ENCODE assay signal across 1 cellular context in the genomic region with DNA sequence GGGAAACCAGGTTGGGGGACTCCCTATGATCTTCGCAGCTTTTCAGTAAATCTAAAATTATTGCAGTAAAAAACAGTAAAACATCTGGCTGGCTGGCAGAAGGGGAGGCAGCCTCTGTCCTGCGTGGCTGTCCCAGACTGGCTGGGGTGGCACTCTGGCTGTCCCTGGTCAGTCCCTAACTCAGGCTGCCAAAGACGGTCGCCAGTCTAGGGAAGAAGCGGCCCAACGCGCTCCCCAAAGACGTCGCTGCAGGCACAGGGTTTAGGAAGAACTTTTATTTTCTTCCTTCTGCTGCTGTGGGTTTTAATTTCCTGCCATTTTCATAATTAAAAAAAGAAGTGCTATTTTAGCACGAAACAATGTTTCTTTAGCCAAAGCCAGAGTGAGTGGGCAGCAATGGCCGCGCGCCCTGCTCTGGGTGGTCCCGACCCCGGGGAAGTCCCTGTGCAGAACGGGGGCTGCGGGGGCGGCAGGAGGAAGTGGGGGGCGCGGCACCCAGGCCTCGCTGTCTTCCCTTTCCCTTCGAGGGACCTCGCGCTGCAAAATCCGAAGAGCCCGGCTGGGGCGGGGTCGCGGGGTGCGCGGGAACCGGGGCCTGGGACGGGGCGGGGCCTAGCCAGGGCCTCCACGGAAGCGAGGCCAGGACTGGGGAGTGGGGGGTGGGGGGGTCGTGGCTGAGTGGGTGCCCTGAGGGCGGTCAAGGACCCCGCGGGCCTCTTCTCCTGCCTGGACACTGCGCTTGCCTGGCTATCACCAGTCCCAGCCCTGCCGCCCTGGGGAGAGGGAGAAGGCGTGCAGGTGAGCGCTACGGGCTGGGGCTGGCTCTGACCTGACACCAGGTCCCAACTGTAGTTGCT.
TF ChIP-seq lines count a peak whose summit lies in the region.

No MANE protein-coding gene starts in this region.

TF ChIP-seq in SK-N-SH treated with all-trans-retinoic acid at 6 μM for 48 hours, 23 proteins besides CTCF, POLR2A, EP300 and RAD21 (continued from another document):
- no peak for TF ChIP-seq CSDC2 (CRISPR knock-in tag; IDR thresholded peaks at IDR 0.05)
TF ChIP-seq in SK-N-SH treated with all-trans-retinoic acid at 6 μM for 48 hours: peak in this region for 0.
